1 cellular context compared by ENCODE assay signal in the genomic region with DNA sequence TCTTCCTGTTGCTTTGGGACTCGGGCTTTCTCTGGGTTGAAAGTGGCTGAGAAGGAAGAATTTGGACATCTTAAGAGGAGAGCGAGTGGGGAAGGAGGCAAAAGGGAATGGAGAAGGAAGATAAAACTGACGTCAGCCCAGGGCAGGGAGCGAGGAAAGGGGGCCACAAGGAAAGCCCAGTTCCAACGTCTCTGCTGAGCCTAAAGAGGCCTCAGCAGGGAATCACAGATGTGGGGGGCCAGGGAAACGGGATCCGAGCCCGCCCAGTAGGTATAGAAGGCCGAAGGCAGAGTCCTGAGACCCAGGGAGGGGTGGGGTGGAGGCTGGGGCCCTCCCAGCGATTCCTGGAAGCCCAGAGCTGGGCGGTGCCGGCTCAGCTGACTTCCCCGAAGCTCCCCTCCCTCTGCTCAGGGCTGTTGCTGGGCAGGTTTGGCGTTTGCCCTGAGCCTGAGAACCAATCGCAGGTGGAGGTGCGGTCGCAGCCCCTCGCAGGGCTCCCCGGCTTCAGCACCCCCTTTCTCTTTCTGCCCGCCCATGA.
TF ChIP-seq lines count a peak whose summit lies in the region.

No MANE protein-coding gene starts in this region.

TF ChIP-seq in HCT116, 20 proteins besides CTCF, POLR2A, EP300 and RAD21 (continued from another document):
- TF ChIP-seq ZBTB33 (IDR thresholded peaks at IDR 0.05; ENCODE audit: extremely low read depth, insufficient replicate concordance, low read length) (no peak), MAX (IDR thresholded peaks at IDR 0.05) (no peak)
TF ChIP-seq in HCT116: peak in this region for 3.
